ENCODE assay signal across 1 cellular context in genomic region chr20:41693136-41693979, GRCh38.
TF ChIP-seq lines count a peak whose summit lies in the region.

No MANE protein-coding gene starts in this region.

TF ChIP-seq in HepG2, 621 proteins besides CTCF, POLR2A, EP300 and RAD21 (continued from another document and continues in another):
- TF ChIP-seq ZNF772 (CRISPR knock-in tag; IDR thresholded peaks at IDR 0.05), result peak; percentile 72; the same call in 1 of the 2 replicates
- TF ChIP-seq RORA (CRISPR knock-in tag; IDR thresholded peaks at IDR 0.05), result no peak
- TF ChIP-seq IRF1 (CRISPR knock-in tag; IDR thresholded peaks at IDR 0.05; ENCODE audit: low read depth), result peak; percentile 92; the same call in 1 of the 2 replicates
- TF ChIP-seq ZNF879 (CRISPR knock-in tag; IDR thresholded peaks at IDR 0.05), result peak; percentile 22
- TF ChIP-seq ZNF781 (CRISPR knock-in tag; IDR thresholded peaks at IDR 0.05; ENCODE audit: borderline replicate concordance, not compliant biosample characterization), result peak; percentile 97
- TF ChIP-seq PITX1 (CRISPR knock-in tag; IDR thresholded peaks at IDR 0.05), result peak; percentile 94
- peak; percentile 90; the same call in 1 of the 2 replicates for TF ChIP-seq ZNF30 (CRISPR knock-in tag; IDR thresholded peaks at IDR 0.05)
- TF ChIP-seq BCL6 (CRISPR knock-in tag; IDR thresholded peaks at IDR 0.05), result peak; percentile 67; the same call in 1 of the 2 replicates
- TF ChIP-seq RBM22 (optimal IDR thresholded peaks at IDR 0.05; ENCODE audit: low read length), result peak; percentile 93
- peak; percentile 94 for TF ChIP-seq SAP130 (CRISPR knock-in tag; IDR thresholded peaks at IDR 0.05; ENCODE audit: low read depth)
- no peak; the same call in 1 of the 2 replicates for TF ChIP-seq ZMYM2 (CRISPR knock-in tag; IDR thresholded peaks at IDR 0.05)
- TF ChIP-seq ZBTB26 (CRISPR knock-in tag; IDR thresholded peaks at IDR 0.05; ENCODE audit: borderline replicate concordance), result peak; percentile 91
- TF ChIP-seq HNF1A (IDR thresholded peaks at IDR 0.05; ENCODE audit: low read depth), result peak; percentile 47; the same call in 1 of the 2 replicates
- TF ChIP-seq HNF1A (CRISPR knock-in tag; IDR thresholded peaks at IDR 0.05; ENCODE audit: borderline replicate concordance), result peak; percentile 81; the same call in 1 of the 2 replicates
- TF ChIP-seq ZNF777 (CRISPR knock-in tag; IDR thresholded peaks at IDR 0.05), result peak; percentile 61; the same call in 1 of the 2 replicates
- no peak; the same call in 1 of the 2 replicates for TF ChIP-seq ZNF737 (CRISPR knock-in tag; IDR thresholded peaks at IDR 0.05; ENCODE audit: borderline replicate concordance)
- 0 out of 2 replicates have a peak, but pooled peaks have one; percentile 12 for TF ChIP-seq ATAD3A (CRISPR knock-in tag; IDR thresholded peaks at IDR 0.05)
- no peak for TF ChIP-seq ZSCAN20 (CRISPR knock-in tag; IDR thresholded peaks at IDR 0.05; ENCODE audit: borderline replicate concordance)
- peak; percentile 43; the same call in 1 of the 2 replicates for TF ChIP-seq E2F1 (CRISPR knock-in tag; IDR thresholded peaks at IDR 0.05)
- peak; percentile 32; the same call in 1 of the 2 replicates for TF ChIP-seq ZBTB14 (CRISPR knock-in tag; IDR thresholded peaks at IDR 0.05)
- peak; percentile 70; the same call in 1 of the 2 replicates for TF ChIP-seq RARG (CRISPR knock-in tag; IDR thresholded peaks at IDR 0.05; ENCODE audit: low read depth)
- TF ChIP-seq ZNF800 (CRISPR knock-in tag; IDR thresholded peaks at IDR 0.05), result peak; percentile 95
- no peak for TF ChIP-seq MXD1 (CRISPR knock-in tag; IDR thresholded peaks at IDR 0.05)
- no peak for TF ChIP-seq ATRX (CRISPR knock-in tag; IDR thresholded peaks at IDR 0.05; ENCODE audit: borderline replicate concordance)
- no peak for TF ChIP-seq ZNF3 (CRISPR knock-in tag; IDR thresholded peaks at IDR 0.05)
- TF ChIP-seq ZNF678 (CRISPR knock-in tag; IDR thresholded peaks at IDR 0.05), result peak; percentile 94; the same call in 1 of the 2 replicates
- peak; percentile 71 for TF ChIP-seq BHLHE40 (IDR thresholded peaks at IDR 0.05; ENCODE audit: low read length)
- peak; percentile 93; the same call in 1 of the 2 replicates for TF ChIP-seq SETDB1 (CRISPR knock-in tag; IDR thresholded peaks at IDR 0.05; ENCODE audit: borderline replicate concordance)
- no peak for TF ChIP-seq ZNF576 (CRISPR knock-in tag; IDR thresholded peaks at IDR 0.05)
- peak; percentile 79 for TF ChIP-seq KLF6 (CRISPR knock-in tag; IDR thresholded peaks at IDR 0.05)
- peak; percentile 52 for TF ChIP-seq ZNF629 (CRISPR knock-in tag; conservative IDR thresholded peaks at IDR 0.05)
- TF ChIP-seq HNF4A (CRISPR knock-in tag; IDR thresholded peaks at IDR 0.05), result peak; percentile 66
- no peak for TF ChIP-seq RELA (CRISPR knock-in tag; IDR thresholded peaks at IDR 0.05)
- TF ChIP-seq ZNF704 (CRISPR knock-in tag; IDR thresholded peaks at IDR 0.05; ENCODE audit: borderline replicate concordance), result no peak
- peak; percentile 94 for TF ChIP-seq KMT2B (CRISPR knock-in tag; IDR thresholded peaks at IDR 0.05)
- TF ChIP-seq MZF1 (CRISPR knock-in tag; IDR thresholded peaks at IDR 0.05; ENCODE audit: borderline replicate concordance), result 0 out of 2 replicates have a peak, but pooled peaks have one; percentile 32
- peak; percentile 93; the same call in 1 of the 2 replicates for TF ChIP-seq ZNF343 (CRISPR knock-in tag; IDR thresholded peaks at IDR 0.05)
- peak; percentile 98 for TF ChIP-seq ZNF230 (CRISPR knock-in tag; IDR thresholded peaks at IDR 0.05)
- peak; percentile 51; the same call in 1 of the 2 replicates for TF ChIP-seq MBD4 (IDR thresholded peaks at IDR 0.05; ENCODE audit: borderline replicate concordance, low read length)
- TF ChIP-seq ARHGAP35 (CRISPR knock-in tag; IDR thresholded peaks at IDR 0.05; ENCODE audit: borderline replicate concordance), result no peak
- no peak for TF ChIP-seq FOXP1 (IDR thresholded peaks at IDR 0.05)
- peak; percentile 58 for TF ChIP-seq FOXP1 (CRISPR knock-in tag; IDR thresholded peaks at IDR 0.05)
- 0 out of 2 replicates have a peak, but pooled peaks have one; percentile 69 for TF ChIP-seq HES4 (CRISPR knock-in tag; IDR thresholded peaks at IDR 0.05; ENCODE audit: borderline replicate concordance)
- no peak for TF ChIP-seq TRIM24 (CRISPR knock-in tag; IDR thresholded peaks at IDR 0.05)
- TF ChIP-seq KDM6A (CRISPR knock-in tag; IDR thresholded peaks at IDR 0.05; ENCODE audit: low read depth), result peak; percentile 12; the same call in 1 of the 2 replicates
- no peak for TF ChIP-seq FIP1L1 (IDR thresholded peaks at IDR 0.05; ENCODE audit: borderline replicate concordance, insufficient read depth, low read depth, low read length)
- TF ChIP-seq HNRNPUL1 (IDR thresholded peaks at IDR 0.05; ENCODE audit: low read depth, low read length), result no peak
- TF ChIP-seq TAF15 (IDR thresholded peaks at IDR 0.05; ENCODE audit: low read depth, low read length, poor library complexity, severe bottlenecking), result no peak
- peak; percentile 90 for TF ChIP-seq MIER2 (CRISPR knock-in tag; IDR thresholded peaks at IDR 0.05)
- TF ChIP-seq SKIL (CRISPR knock-in tag; IDR thresholded peaks at IDR 0.05; ENCODE audit: borderline replicate concordance), result no peak
- TF ChIP-seq PHB2 (IDR thresholded peaks at IDR 0.05; ENCODE audit: partially characterized antibody), result no peak
- TF ChIP-seq CENPX (CRISPR knock-in tag; IDR thresholded peaks at IDR 0.05), result no peak
- TF ChIP-seq ZNF326 (CRISPR knock-in tag; IDR thresholded peaks at IDR 0.05; ENCODE audit: borderline replicate concordance), result no peak
- TF ChIP-seq ZNF441 (CRISPR knock-in tag; IDR thresholded peaks at IDR 0.05; ENCODE audit: borderline replicate concordance), result peak; percentile 56; the same call in 1 of the 2 replicates
